1 cellular context compared by ENCODE assay signal in genomic region chr1:145871994-145872411, GRCh38.
A peak's percentile ranks its signal among the peaks of the same experiment; 100 is the strongest.
TF ChIP-seq lines count a peak whose summit lies in the region.

No MANE protein-coding gene starts in this region.

TF ChIP-seq in H1, 55 proteins besides CTCF, POLR2A, EP300 and RAD21:
- peak; percentile 39; the same call in 1 of the 2 replicates for TF ChIP-seq PHF8 (conservative IDR thresholded peaks at IDR 0.05; ENCODE audit: low read depth, low read length)
- peak; percentile 56 for TF ChIP-seq KDM4A (IDR thresholded peaks at IDR 0.05; ENCODE audit: low read depth, low read length, severe bottlenecking)
- TF ChIP-seq, protein P1, sequence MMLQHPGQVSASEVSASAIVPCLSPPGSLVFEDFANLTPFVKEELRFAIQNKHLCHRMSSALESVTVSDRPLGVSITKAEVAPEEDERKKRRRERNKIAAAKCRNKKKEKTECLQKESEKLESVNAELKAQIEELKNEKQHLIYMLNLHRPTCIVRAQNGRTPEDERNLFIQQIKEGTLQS (IDR thresholded peaks at IDR 0.05; ENCODE audit: insufficient read depth, low read depth, low read length) = no peak
- TF ChIP-seq E2F6 (IDR thresholded peaks at IDR 0.05) = peak; percentile 21; the same call in 1 of the 2 replicates
- peak; percentile 31; the same call in 1 of the 2 replicates for TF ChIP-seq TBP (IDR thresholded peaks at IDR 0.05; ENCODE audit: low read depth, low read length)
- 0 out of 4 replicates have a peak, but pooled peaks of 1 of the 2 experiments have one; percentile 8 for TF ChIP-seq SIN3A (conservative IDR thresholded peaks at IDR 0.05 in 1 of 2, IDR thresholded peaks at IDR 0.05 in 1 of 2; ENCODE audit: low read depth in 1 of 2, low read length in 2 of 2)
- no peak for TF ChIP-seq JUND (IDR thresholded peaks at IDR 0.05; ENCODE audit: low read length)
- TF ChIP-seq TAF7 (optimal IDR thresholded peaks at IDR 0.05; ENCODE audit: borderline replicate concordance, low read depth, low read length) = peak; percentile 7
- peak; percentile 68 for TF ChIP-seq ASH2L (IDR thresholded peaks at IDR 0.05; ENCODE audit: low read length)
- peak; percentile 83; the same call in 1 of the 2 replicates for TF ChIP-seq RBBP5 (IDR thresholded peaks at IDR 0.05; ENCODE audit: borderline replicate concordance, low read depth, low read length)
- peak; percentile 40; the same call in 1 of the 2 replicates for TF ChIP-seq EGR1 (IDR thresholded peaks at IDR 0.05; ENCODE audit: borderline replicate concordance, low read depth, low read length)
